9 cellular contexts compared by ENCODE assay signal in genomic region chr4:89586864-89587263, GRCh38.
DNase-seq lines count a peak whose midpoint lies in the region; ATAC-seq, FAIRE-seq and TF ChIP-seq lines count a peak whose summit lies in the region.
"Had no signal": no experiment of that assay in that cellular context is flagged by ENCODE, and none has a peak within 500 bp of the region (broad histone marks: within the 10 kb centered on the region; RNA-seq: fewer than 3 reads in every experiment).

No MANE protein-coding gene starts in this region.

- H3K9me3 ChIP-seq in adipocyte (ENCODE audit: control insufficient read depth, low read length) (peaks cover 3% of the 10 kb centered on the region), pancreas (no peaks in the 10 kb centered on the region)
- H3K9me3 ChIP-seq: ovary had no signal

- H3K4me3 Mint-ChIP-seq in activated CD4-positive, alpha-beta T cell treated with anti-CD3 and anti-CD28 coated beads, Interleukin-2, amount 10 ng/mL, durations not matched to agents 7 days and 5 days, result no peak overlapping the region

- H3K27me3 Mint-ChIP-seq in activated CD4-positive, alpha-beta T cell treated with anti-CD3 and anti-CD28 coated beads, Interleukin-2, amount 10 ng/mL, durations not matched to agents 7 days and 5 days, result peaks cover 7% of the 10 kb centered on the region

- intact Hi-C loops in pancreas (cut with DNase I), result no loop called here

- H3K27ac ChIP-seq in KMS-11 (no peak overlapping the region), pancreas (no peak overlapping the region)
- H3K27ac ChIP-seq: epithelial cell of prostate, ovary had no signal

- no peaks in the 10 kb centered on the region for H3K27me3 ChIP-seq in KMS-11 (ENCODE audit: insufficient read depth, low read depth)
- no peaks in the 10 kb centered on the region for H3K27me3 ChIP-seq in adipocyte (replicated peaks; ENCODE audit: control insufficient read depth, insufficient read depth, low read length)
- H3K27me3 ChIP-seq in pancreas, result no peaks in the 10 kb centered on the region
- H3K27me3 ChIP-seq: ovary had no signal

- no peak overlapping the region for H3K4me3 ChIP-seq in KMS-11 (IDR thresholded peaks at IDR 0.05; ENCODE audit: insufficient read depth, low read depth, low read length)
- H3K4me3 ChIP-seq in adipocyte (ENCODE audit: low read length), result no peak overlapping the region
- H3K4me3 ChIP-seq in pancreas, result no peak overlapping the region
- H3K4me3 ChIP-seq: ovary had no signal

- FAIRE-seq in pancreas (lab: Jason Lieb, UNC), result no peak

- H3K36me3 Mint-ChIP-seq in activated CD4-positive, alpha-beta T cell treated with anti-CD3 and anti-CD28 coated beads, Interleukin-2, amount 10 ng/mL, durations not matched to agents 7 days and 5 days (ENCODE audit: low read depth), result no peaks in the 10 kb centered on the region

- no peak overlapping the region for H3K9ac ChIP-seq in KMS-11
- no peak overlapping the region for H3K9ac ChIP-seq in adipocyte (ENCODE audit: low read length)

- no peak overlapping the region for H2AFZ ChIP-seq in KMS-11 (ENCODE audit: low read depth)

- ATAC-seq in pancreas, result no peak

- H3K27ac Mint-ChIP-seq in activated CD4-positive, alpha-beta T cell treated with anti-CD3 and anti-CD28 coated beads, Interleukin-2, amount 10 ng/mL, durations not matched to agents 7 days and 5 days, result no peak overlapping the region

- DNase-seq in DMS53 treated with DMSO at 0.1 percent for 48 hours (lab: John Stamatoyannopoulos, UW; ENCODE audit: unreplicated experiment), result peak; percentile 1
- DNase-seq in adipocyte (ENCODE audit: low read depth), result peak; percentile 47
- DNase-seq in lung microvascular endothelial cell (ENCODE audit: low read depth in 2 of 2), result peak; percentile 43 to 47
- no peak for DNase-seq in mucosa of gallbladder (ENCODE audit: low spot score)
- DNase-seq in activated CD4-positive, alpha-beta T cell treated with anti-CD3 and anti-CD28 coated beads, Interleukin-2, amount 10 ng/mL, durations not matched to agents 7 days and 5 days, result no peak
- DNase-seq in pancreas, result no peak
- DNase-seq: ovary had no signal

- no peak overlapping the region for H3K4me2 ChIP-seq in KMS-11

- H3K36me3 ChIP-seq in KMS-11 (ENCODE audit: insufficient read depth), result no peaks in the 10 kb centered on the region
- no peaks in the 10 kb centered on the region for H3K36me3 ChIP-seq in adipocyte (ENCODE audit: control insufficient read depth, insufficient read depth, low read length, severe bottlenecking)
- no peaks in the 10 kb centered on the region for H3K36me3 ChIP-seq in pancreas
- H3K36me3 ChIP-seq: ovary had no signal

- H3K79me2 ChIP-seq in KMS-11 (ENCODE audit: insufficient read depth, low read depth), result no peaks in the 10 kb centered on the region

- CTCF ChIA-PET in activated CD4-positive, alpha-beta T cell treated with anti-CD3 and anti-CD28 coated beads, Interleukin-2, amount 10 ng/mL, durations not matched to agents 7 days and 5 days (lab: Charles Lee), result no interaction called here

- POLR2A ChIA-PET in activated CD4-positive, alpha-beta T cell treated with anti-CD3 and anti-CD28 coated beads, Interleukin-2, amount 10 ng/mL, durations not matched to agents 7 days and 5 days (lab: Charles Lee), result no interaction called here

- H3K4me1 ChIP-seq in KMS-11 (ENCODE audit: low read depth, poor library complexity, severe bottlenecking), result no peaks in the 10 kb centered on the region
- H3K4me1 ChIP-seq in adipocyte (ENCODE audit: control insufficient read depth, insufficient read depth, low read length), result peaks cover 4% of the 10 kb centered on the region
- no peaks in the 10 kb centered on the region for H3K4me1 ChIP-seq in pancreas

- no peaks in the 10 kb centered on the region for H3K4me1 Mint-ChIP-seq in activated CD4-positive, alpha-beta T cell treated with anti-CD3 and anti-CD28 coated beads, Interleukin-2, amount 10 ng/mL, durations not matched to agents 7 days and 5 days

- 36 to 56% methylated on average over 2 of the region's 2 CpGs for WGBS in pancreas, 2 donors

- H3K9me3 Mint-ChIP-seq in activated CD4-positive, alpha-beta T cell treated with anti-CD3 and anti-CD28 coated beads, Interleukin-2, amount 10 ng/mL, durations not matched to agents 7 days and 5 days, result peaks cover 3% of the 10 kb centered on the region

- H4K20me1 ChIP-seq in KMS-11 (ENCODE audit: insufficient read depth), result no peaks in the 10 kb centered on the region

- TF ChIP-seq CTCF in KMS-11 (conservative IDR thresholded peaks at IDR 0.05; ENCODE audit: low read depth, low read length) (peak; percentile 36), pancreas (IDR thresholded peaks at IDR 0.05) (no peak)

Comparison
In these comparisons a context has a peak if more than half of its experiments do, and no peak if none do; other contexts are left out.
1. DNase-seq: peak in DMS53 treated with DMSO at 0.1 percent for 48 hours (single experiment), adipocyte (single experiment) and lung microvascular endothelial cell (2 of 2); none in mucosa of gallbladder (single experiment), activated CD4-positive, alpha-beta T cell treated with anti-CD3 and anti-CD28 coated beads, Interleukin-2, amount 10 ng/mL, durations not matched to agents 7 days and 5 days (single experiment) and pancreas (0 of 6).